Comparison of ENCODE assay signal across 9 cellular contexts in the genomic region with DNA sequence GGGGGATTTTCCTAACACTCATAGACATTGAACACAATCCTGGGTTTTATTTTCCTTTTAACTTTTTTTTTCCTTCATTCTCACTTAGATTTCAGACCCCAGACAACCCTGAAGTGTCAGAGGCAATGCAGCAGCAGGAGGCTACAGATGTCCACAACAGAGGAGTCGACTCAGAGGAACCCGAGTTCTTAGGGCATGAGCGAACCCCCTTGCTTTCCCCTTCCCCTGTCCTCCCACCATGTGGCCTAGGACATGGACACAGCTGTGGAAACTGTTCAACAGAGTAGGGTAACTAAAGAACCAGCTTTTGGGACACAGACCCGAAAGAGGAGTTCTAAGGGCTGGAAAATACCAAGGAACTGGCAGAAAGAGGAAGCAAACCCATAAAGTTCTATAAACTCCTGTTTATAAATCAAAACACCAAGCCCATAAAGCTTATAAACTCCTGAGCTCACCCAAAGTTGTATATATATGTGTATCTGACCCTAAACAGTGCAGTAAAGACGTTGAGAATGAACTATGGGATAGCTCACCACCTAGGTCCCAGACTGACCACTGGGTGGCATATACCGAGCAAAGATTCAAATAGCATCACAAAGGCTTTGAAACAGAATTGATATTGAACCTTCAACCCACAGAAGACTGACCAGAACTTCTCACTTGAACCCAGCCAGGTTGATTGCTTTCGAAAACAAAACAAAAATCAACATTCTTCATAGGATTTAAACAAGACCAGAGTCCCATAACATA. TPM values are rescaled to one million over a fixed set of nuclear protein-coding genes. Genes with fewer than 3 reads are reported as not detected.
DNase-seq lines count a peak whose midpoint lies in the region; ATAC-seq and TF ChIP-seq lines count a peak whose summit lies in the region.
"Had no signal": no experiment of that assay in that cellular context is flagged by ENCODE, and none has a peak within 500 bp of the region (broad histone marks: within the 10 kb centered on the region; RNA-seq: fewer than 3 reads in every experiment).

No MANE protein-coding gene starts in this region.

- H3K27me3 Mint-ChIP-seq in T-helper 17 cell = peaks cover 23% of the 10 kb centered on the region

- H3K4me3 ChIP-seq in GM12875 (ENCODE audit: low read depth, low read length) = no peak overlapping the region
- H3K4me3 ChIP-seq: SJCRH30 had no signal

- no peaks in the 10 kb centered on the region for H3K36me3 Mint-ChIP-seq in T-helper 17 cell (ENCODE audit: low read depth)

- peak; percentile 24; the same call in 1 of the 2 replicates for TF ChIP-seq CTCF in GM12875 (IDR thresholded peaks at IDR 0.05; ENCODE audit: borderline replicate concordance, insufficient read depth, low read depth, low read length)

- peaks cover 3% of the 10 kb centered on the region for H3K4me1 Mint-ChIP-seq in T-helper 17 cell

- no peaks in the 10 kb centered on the region for H3K9me3 ChIP-seq in T-helper 17 cell (ENCODE audit: control insufficient read depth, low read length, poor library complexity, severe bottlenecking)
- H3K9me3 ChIP-seq: SJCRH30 had no signal

- DNase-seq in RKO (ENCODE audit: low spot score) (peak; percentile 57), fibroblast of gingiva (ENCODE audit: low read depth) (peak; percentile 33), pons (ENCODE audit: low spot score) (peak; percentile 81), islet precursor cell (no peak), T-helper 17 cell (no peak), activated T-cell treated with anti-CD3 and anti-CD28 coated beads for 4 hours (no peak)

- no peak overlapping the region for H3K27ac Mint-ChIP-seq in T-helper 17 cell

- ATAC-seq in GM18867 (IDR thresholded peaks at IDR 0.05; ENCODE audit: unreplicated experiment) (no peak), T-helper 17 cell (no peak)

- H3K4me3 Mint-ChIP-seq in T-helper 17 cell = no peak overlapping the region

RNA-seq across cellular contexts. Expression of a gene that starts 33.9 kb away (rescaled TPM):
- 1 to 10 TPM; 1.1 to 1.5 TPM for total RNA-seq in T-helper 17 cell

RNA-seq across cellular contexts. Expression of a gene that starts 58.1 kb away (rescaled TPM):
- total RNA-seq in T-helper 17 cell = 10 to 100 TPM; 60.5 to 74.6 TPM

Comparison
In these comparisons a context has a peak if more than half of its experiments do, and no peak if none do; other contexts are left out.
1. DNase-seq: peak in RKO (single experiment), fibroblast of gingiva (single experiment) and pons (single experiment); none in islet precursor cell (single experiment), T-helper 17 cell (0 of 3) and activated T-cell treated with anti-CD3 and anti-CD28 coated beads for 4 hours (single experiment).